Comparison of ENCODE assay signal across 8 cellular contexts in the genomic region with DNA sequence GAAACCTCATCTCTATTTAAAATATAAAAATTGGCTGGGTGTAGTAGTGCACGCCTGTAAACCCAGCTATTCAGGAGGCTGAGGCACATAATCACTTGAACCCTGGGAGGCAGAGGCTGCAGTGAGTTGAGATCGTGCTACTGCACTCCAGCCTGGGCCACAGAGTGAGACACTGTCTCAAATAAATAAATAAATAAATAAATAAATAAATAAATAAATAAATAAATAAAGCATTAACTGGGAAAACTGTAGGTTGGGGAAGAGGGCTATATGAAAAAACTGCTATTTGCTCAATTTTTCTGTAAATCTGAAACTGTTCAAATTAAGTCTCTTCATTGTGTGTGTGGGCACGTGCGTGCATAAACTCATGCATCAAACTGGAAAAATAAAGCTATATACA.
"Had no signal": no experiment of that assay in that cellular context is flagged by ENCODE, and none has a peak within 500 bp of the region (broad histone marks: within the 10 kb centered on the region; RNA-seq: fewer than 3 reads in every experiment).

No MANE protein-coding gene starts in this region.

- FAIRE-seq: G401.6, GM12878, GM12891, GM12892, GM18507, GM19239 had no signal

- DNase-seq: GDM1, GF-D8 had no signal

- H3K4me3 ChIP-seq: GM12878 had no signal

- ATAC-seq: GM12878 had no signal
